Comparison of ENCODE assay signal across 8 cellular contexts in genomic region chr19:3499738-3500428, GRCh38. TPM values are rescaled to one million over a fixed set of nuclear protein-coding genes. Genes with fewer than 3 reads are reported as not detected.
DNase-seq lines count a peak whose midpoint lies in the region; ATAC-seq and TF ChIP-seq lines count a peak whose summit lies in the region.

No MANE protein-coding gene starts in this region.

- no peaks in the 10 kb centered on the region for H3K9me2 ChIP-seq in MM.1S (replicated peaks; ENCODE audit: insufficient read depth, low read length)

- H3K4me1 ChIP-seq in MM.1S (ENCODE audit: low read length) (0 out of 2 replicates have a peak, but pooled peaks cover 10% of the 10 kb centered on the region), neuron (ENCODE audit: insufficient read depth, low read length) (peaks cover 5% of the 10 kb centered on the region)

- H3K36me3 ChIP-seq in MM.1S (replicated peaks; ENCODE audit: insufficient read depth, low read length) (0 out of 2 replicates have a peak, but pooled peaks cover 3% of the 10 kb centered on the region), neuron (ENCODE audit: insufficient read depth, low read length) (peaks cover 22% of the 10 kb centered on the region)

- H3K9me3 Mint-ChIP-seq in endothelial cell (ENCODE audit: unreplicated experiment), result no peaks in the 10 kb centered on the region

- H3K9me3 ChIP-seq in MM.1S (replicated peaks; ENCODE audit: insufficient read depth, low read length), result no peaks in the 10 kb centered on the region
- H3K9me3 ChIP-seq in neuron (ENCODE audit: low read length), result no peaks in the 10 kb centered on the region

- H3K79me2 ChIP-seq in MM.1S (ENCODE audit: low read length), result peaks cover 42% of the 10 kb centered on the region

- peaks cover 11% of the 10 kb centered on the region for H3K4me1 Mint-ChIP-seq in endothelial cell (ENCODE audit: unreplicated experiment)

- H3K36me3 Mint-ChIP-seq in endothelial cell (ENCODE audit: low read depth, unreplicated experiment), result peaks cover 4% of the 10 kb centered on the region

- H3K4me3 ChIP-seq in GM12875 (ENCODE audit: low read depth, low read length) (peak overlapping the region; percentile 92), MM.1S (ENCODE audit: low read length) (peak overlapping the region; percentile 93), neuron (ENCODE audit: low read length) (peak overlapping the region; percentile 55)

- no peaks in the 10 kb centered on the region for H3K27me3 ChIP-seq in MM.1S (replicated peaks; ENCODE audit: insufficient read depth, low read length)
- no peaks in the 10 kb centered on the region for H3K27me3 ChIP-seq in neuron (ENCODE audit: insufficient read depth, low read length)

- H2AFZ ChIP-seq in MM.1S (ENCODE audit: low read length), result peak overlapping the region; percentile 69
- peak overlapping the region; percentile 50 for H2AFZ ChIP-seq in neuron (ENCODE audit: low read depth, low read length)

- peak overlapping the region; percentile 98 for H3K4me3 Mint-ChIP-seq in endothelial cell (ENCODE audit: unreplicated experiment)

- peak overlapping the region; percentile 98 for H3K27ac Mint-ChIP-seq in endothelial cell (ENCODE audit: unreplicated experiment)

- H4K20me1 ChIP-seq in MM.1S (ENCODE audit: insufficient read depth, low read length), result no peaks in the 10 kb centered on the region

- H3K27ac ChIP-seq in MM.1S (ENCODE audit: low read length), result peak overlapping the region; percentile 79

- TF ChIP-seq CTCF in GM12875 (IDR thresholded peaks at IDR 0.05; ENCODE audit: borderline replicate concordance, insufficient read depth, low read depth, low read length), result no peak
- TF ChIP-seq CTCF in MM.1S (IDR thresholded peaks at IDR 0.05; ENCODE audit: low read length), result no peak
- TF ChIP-seq CTCF in endothelial cell (IDR thresholded peaks at IDR 0.05; ENCODE audit: unreplicated experiment), result no peak

- no peaks in the 10 kb centered on the region for H3F3A ChIP-seq in MM.1S (ENCODE audit: insufficient read depth, low read length)

- ATAC-seq in GM18873 (IDR thresholded peaks at IDR 0.05; ENCODE audit: low FRiP score, unreplicated experiment), result no peak
- no peak for ATAC-seq in HG02759 (IDR thresholded peaks at IDR 0.05; ENCODE audit: unreplicated experiment)

- H3K27me3 Mint-ChIP-seq in endothelial cell (ENCODE audit: unreplicated experiment), result peaks cover 5% of the 10 kb centered on the region

- H3K4me2 ChIP-seq in MM.1S (ENCODE audit: low read depth, low read length), result peak overlapping the region; percentile 95

- H3K9ac ChIP-seq in MM.1S (ENCODE audit: low read length), result peak overlapping the region; percentile 89

- DNase-seq in MM.1S (peak; percentile 30), endothelial cell (ENCODE audit: low spot score) (no peak), NOMO-1 (lab: John Stamatoyannopoulos, UW; ENCODE audit: unreplicated experiment in 2 of 2) (no peak), SKM-1 treated with dmso at 0.1 percent for 144 hours (lab: John Stamatoyannopoulos, UW; ENCODE audit: unreplicated experiment) (no peak)

RNA-seq across cellular contexts. Expression of gene DOHH, which starts 0.6 kb away (rescaled TPM):
- 8.7 TPM for total RNA-seq in endothelial cell (ENCODE audit: unreplicated experiment)

RNA-seq across cellular contexts. Expression of gene FZR1, which starts 6.2 kb away (rescaled TPM):
- 38.9 TPM for total RNA-seq in endothelial cell (ENCODE audit: unreplicated experiment)

RNA-seq across cellular contexts. Expression of gene SMIM44, which starts 16.6 kb away (rescaled TPM):
- total RNA-seq in endothelial cell (ENCODE audit: unreplicated experiment), result not detected

RNA-seq across cellular contexts. Expression of gene SMIM24, which starts 19.6 kb away (rescaled TPM):
- not detected for total RNA-seq in endothelial cell (ENCODE audit: unreplicated experiment)

RNA-seq across cellular contexts. Expression of gene TEKTIP1, which starts 39.1 kb away (rescaled TPM):
- 1.4 TPM for total RNA-seq in endothelial cell (ENCODE audit: unreplicated experiment)
